15 cellular contexts compared by ENCODE assay signal in genomic region chr17:27535975-27536374, GRCh38.
DNase-seq lines count a peak whose midpoint lies in the region; ATAC-seq and TF ChIP-seq lines count a peak whose summit lies in the region.
"Had no signal": no experiment of that assay in that cellular context is flagged by ENCODE, and none has a peak within 500 bp of the region (broad histone marks: within the 10 kb centered on the region; RNA-seq: fewer than 3 reads in every experiment).

No MANE protein-coding gene starts in this region.

- H3K36me3 ChIP-seq in HUES64 (ENCODE audit: insufficient read depth, low read length) (no peaks in the 10 kb centered on the region), muscle layer of colon (ENCODE audit: insufficient read depth, low read length) (no peaks in the 10 kb centered on the region), tibial nerve (no peaks in the 10 kb centered on the region), stomach (no peaks in the 10 kb centered on the region)

- DNase-seq in dermis blood vessel endothelial cell (peak; percentile 56), tibial nerve (ENCODE audit: low spot score in 2 of 2) (no peak), NCI-H2081 (lab: John Stamatoyannopoulos, UW) (no peak), stomach (no peak)
- DNase-seq: activated CD8-positive, alpha-beta memory T cell treated with anti-CD3 and anti-CD28 coated beads, Interleukin-2, amount 10 ng/mL, durations not matched to agents 7 days and 5 days; activated naive CD4-positive, alpha-beta T cell treated with Interleukin-2 at 50 U/mL for 16 hours; KBM-7; NCI-H1105 treated with DMSO at 0.1 percent for 48 hours; NCI-H446; posterior cingulate gyrus had no signal

- 87% methylated on average over 7 of the region's 7 CpGs for WGBS in HUES64
- WGBS in tibial nerve, 2 donors: 44 to 49% methylated on average over 7 of the region's 7 CpGs
- WGBS in stomach, 5 donors: 67 to 79% (median 70%) methylated on average over 5 to 7 of the region's 7 CpGs

- no peak overlapping the region for H3K4me3 ChIP-seq in HUES64 (ENCODE audit: low read length)
- peak overlapping the region in 1 of 2 donors; percentile 15 for H3K4me3 ChIP-seq in muscle layer of colon (ENCODE audit: low read depth in 1 of 2, low read length in 2 of 2)
- H3K4me3 ChIP-seq in tibial nerve: no peak overlapping the region
- H3K4me3 ChIP-seq in stomach: no peak overlapping the region

- H3K27ac ChIP-seq in HUES64 (ENCODE audit: low read depth, low read length) (0 out of 2 replicates have a peak overlapping the region, but pooled peaks have one; percentile 28), muscle layer of colon (ENCODE audit: low read depth, low read length) (peak overlapping the region; percentile 19), tibial nerve (peak overlapping the region in 3 of 4 donors; percentile 22 to 69 (median 59)), stomach (peak overlapping the region in 2 of 5 donors; percentile 10 to 18)

- TF ChIP-seq POLR2A in tibial nerve (IDR thresholded peaks at IDR 0.05): no peak
- no peak for TF ChIP-seq POLR2A in stomach (IDR thresholded peaks at IDR 0.05)

- no peaks in the 10 kb centered on the region for H3K9me3 ChIP-seq in HUES64 (ENCODE audit: insufficient read depth, low read depth, low read length)
- H3K9me3 ChIP-seq in muscle layer of colon (ENCODE audit: low read length): no peaks in the 10 kb centered on the region
- no peaks in the 10 kb centered on the region for H3K9me3 ChIP-seq in tibial nerve
- no peaks in the 10 kb centered on the region for H3K9me3 ChIP-seq in stomach

- no peak for ATAC-seq in HG02852 (IDR thresholded peaks at IDR 0.05; ENCODE audit: unreplicated experiment)
- no peak for ATAC-seq in SK-N-SH treated with all-trans-retinoic acid at 6 μM for 48 hours
- ATAC-seq: esophagus mucosa had no signal

- H3K9ac ChIP-seq in HUES64 (ENCODE audit: low read depth, low read length) (no peak overlapping the region), muscle layer of colon (ENCODE audit: low read length) (no peak overlapping the region)

- H3K27me3 ChIP-seq in HUES64 (ENCODE audit: insufficient read depth, low read length) (no peaks in the 10 kb centered on the region), muscle layer of colon (ENCODE audit: control insufficient read depth in 1 of 2, insufficient read depth in 2 of 2, low read length in 2 of 2) (no peaks in the 10 kb centered on the region), tibial nerve (no peaks in the 10 kb centered on the region), stomach (no peaks in the 10 kb centered on the region)

- TF ChIP-seq EP300 in tibial nerve (IDR thresholded peaks at IDR 0.05): no peak
- TF ChIP-seq EP300 in stomach (IDR thresholded peaks at IDR 0.05): no peak

- H3K4me1 ChIP-seq in HUES64 (ENCODE audit: insufficient read depth, low read length) (peaks cover 27% of the 10 kb centered on the region), muscle layer of colon (ENCODE audit: insufficient read depth, low read length) (peaks cover 70% of the 10 kb centered on the region), tibial nerve (peaks cover 0 to 91% (median 68%) of the 10 kb centered on the region in 4 donors), stomach (peaks cover 23 to 72% (median 50%) of the 10 kb centered on the region in 4 donors)

- TF ChIP-seq CTCF in tibial nerve (IDR thresholded peaks at IDR 0.05): no peak
- no peak for TF ChIP-seq CTCF in stomach (IDR thresholded peaks at IDR 0.05)

- intact Hi-C loops in stomach (cut with DNase I; ENCODE audit: low total_unique reads): no loop called here

TF ChIP-seq in SK-N-SH treated with all-trans-retinoic acid at 6 μM for 48 hours, 23 proteins besides CTCF, POLR2A, EP300 and RAD21:
- no peak for TF ChIP-seq ZNF565 (CRISPR knock-in tag; conservative IDR thresholded peaks at IDR 0.05; ENCODE audit: low read depth)
- TF ChIP-seq CSDC2 (CRISPR knock-in tag; IDR thresholded peaks at IDR 0.05): no peak
- TF ChIP-seq OSR1 (CRISPR knock-in tag; IDR thresholded peaks at IDR 0.05): no peak
- TF ChIP-seq TOX (CRISPR knock-in tag; IDR thresholded peaks at IDR 0.05; ENCODE audit: borderline replicate concordance): no peak
- no peak for TF ChIP-seq ZNF8 (CRISPR knock-in tag; IDR thresholded peaks at IDR 0.05)
